In genomic region chr6:125832396-125832795, GRCh38 we compare ENCODE assay signal across 16 cellular contexts. TPM values are rescaled to one million over a fixed set of nuclear protein-coding genes. Genes with fewer than 3 reads are reported as not detected.
A peak's percentile ranks its signal among the peaks of the same experiment; 100 is the strongest.
DNase-seq lines count a peak whose midpoint lies in the region; ATAC-seq and TF ChIP-seq lines count a peak whose summit lies in the region.
"Had no signal": no experiment of that assay in that cellular context is flagged by ENCODE, and none has a peak within 500 bp of the region (broad histone marks: within the 10 kb centered on the region; RNA-seq: fewer than 3 reads in every experiment).

No MANE protein-coding gene starts in this region.

- no peak for ATAC-seq in central memory CD8-positive, alpha-beta T cell (replicated peaks; ENCODE audit: extremely low read depth, poor library complexity, severe bottlenecking)
- no peak for ATAC-seq in activated naive CD8-positive, alpha-beta T cell treated with anti-CD3 and anti-CD28 coated beads, Interleukin-2, amount 50 U/mL, for 24 hours

- no peaks in the 10 kb centered on the region for H3K9me3 ChIP-seq in KOPT-K1 (ENCODE audit: insufficient read depth, low read length, poor library complexity, severe bottlenecking)
- H3K9me3 ChIP-seq in spleen = no peaks in the 10 kb centered on the region
- no peaks in the 10 kb centered on the region for H3K9me3 ChIP-seq in colonic mucosa
- H3K9me3 ChIP-seq: thoracic aorta had no signal

- H3K27ac ChIP-seq in KOPT-K1 (ENCODE audit: low read depth, low read length, poor library complexity, severe bottlenecking) (peak overlapping the region; percentile 49), spleen (peak overlapping the region; percentile 2 to 83 (median 62)), colonic mucosa (no peak overlapping the region)
- H3K27ac ChIP-seq: RWPE1 had no signal

- peaks cover 31 to 96% (median 81%) of the 10 kb centered on the region in 6 donors for H3K4me1 ChIP-seq in spleen
- H3K4me1 ChIP-seq in colonic mucosa = no peaks in the 10 kb centered on the region

- peak overlapping the region; percentile 80 for H3K27ac Mint-ChIP-seq in T-helper 1 cell treated with Interleukin-12 subunit alpha and Interleukin-12 subunit beta and Interleukin-4 antibody, amounts not matched to agents 30 μg/mL and 1 μg/mL, for 36 hours
- H3K27ac Mint-ChIP-seq in central memory CD8-positive, alpha-beta T cell (ENCODE audit: low read depth) = peak overlapping the region; percentile 85
- no peak overlapping the region for H3K27ac Mint-ChIP-seq in activated naive CD8-positive, alpha-beta T cell treated with anti-CD3 and anti-CD28 coated beads, Interleukin-2, amount 50 U/mL, for 24 hours
- H3K27ac Mint-ChIP-seq: memory B cell had no signal

- no peaks in the 10 kb centered on the region for H3K36me3 ChIP-seq in KOPT-K1 (ENCODE audit: insufficient read depth, low read length)
- no peaks in the 10 kb centered on the region for H3K36me3 ChIP-seq in spleen
- no peaks in the 10 kb centered on the region for H3K36me3 ChIP-seq in colonic mucosa
- H3K36me3 ChIP-seq: thoracic aorta had no signal

- peaks cover 11% of the 10 kb centered on the region for H3K36me3 Mint-ChIP-seq in T-helper 1 cell treated with Interleukin-12 subunit alpha and Interleukin-12 subunit beta and Interleukin-4 antibody, amounts not matched to agents 30 μg/mL and 1 μg/mL, for 36 hours (ENCODE audit: low read depth)
- peaks cover 3% of the 10 kb centered on the region for H3K36me3 Mint-ChIP-seq in central memory CD8-positive, alpha-beta T cell (ENCODE audit: insufficient read depth)
- H3K36me3 Mint-ChIP-seq in activated naive CD8-positive, alpha-beta T cell treated with anti-CD3 and anti-CD28 coated beads, Interleukin-2, amount 50 U/mL, for 24 hours (ENCODE audit: low read depth) = peaks cover 3% of the 10 kb centered on the region

- no peak for TF ChIP-seq POLR2A in spleen (IDR thresholded peaks at IDR 0.05)

- H3K27me3 ChIP-seq in spleen (replicated peaks in 1 of 7) (no peaks in the 10 kb centered on the region), colonic mucosa (no peaks in the 10 kb centered on the region)

- H3K4me3 Mint-ChIP-seq in T-helper 1 cell treated with Interleukin-12 subunit alpha and Interleukin-12 subunit beta and Interleukin-4 antibody, amounts not matched to agents 30 μg/mL and 1 μg/mL, for 36 hours = no peak overlapping the region
- no peak overlapping the region for H3K4me3 Mint-ChIP-seq in central memory CD8-positive, alpha-beta T cell
- H3K4me3 Mint-ChIP-seq in activated naive CD8-positive, alpha-beta T cell treated with anti-CD3 and anti-CD28 coated beads, Interleukin-2, amount 50 U/mL, for 24 hours = no peak overlapping the region
- H3K4me3 Mint-ChIP-seq: memory B cell had no signal

- H3K9me3 Mint-ChIP-seq in T-helper 1 cell treated with Interleukin-12 subunit alpha and Interleukin-12 subunit beta and Interleukin-4 antibody, amounts not matched to agents 30 μg/mL and 1 μg/mL, for 36 hours = no peaks in the 10 kb centered on the region
- no peaks in the 10 kb centered on the region for H3K9me3 Mint-ChIP-seq in central memory CD8-positive, alpha-beta T cell
- H3K9me3 Mint-ChIP-seq in activated naive CD8-positive, alpha-beta T cell treated with anti-CD3 and anti-CD28 coated beads, Interleukin-2, amount 50 U/mL, for 24 hours = no peaks in the 10 kb centered on the region
- H3K9me3 Mint-ChIP-seq: memory B cell had no signal

- H3K27me3 Mint-ChIP-seq in T-helper 1 cell treated with Interleukin-12 subunit alpha and Interleukin-12 subunit beta and Interleukin-4 antibody, amounts not matched to agents 30 μg/mL and 1 μg/mL, for 36 hours (ENCODE audit: low read depth) = no peaks in the 10 kb centered on the region
- H3K27me3 Mint-ChIP-seq in central memory CD8-positive, alpha-beta T cell = no peaks in the 10 kb centered on the region
- H3K27me3 Mint-ChIP-seq in activated naive CD8-positive, alpha-beta T cell treated with anti-CD3 and anti-CD28 coated beads, Interleukin-2, amount 50 U/mL, for 24 hours = no peaks in the 10 kb centered on the region
- H3K27me3 Mint-ChIP-seq: memory B cell had no signal

- DNase-seq in T-helper 1 cell (no peak), spleen (no peak), putamen (ENCODE audit: low spot score) (no peak), colonic mucosa (no peak)
- no peak for DNase-seq in central memory CD8-positive, alpha-beta T cell (ENCODE audit: low spot score in 2 of 2)
- DNase-seq in activated naive CD8-positive, alpha-beta T cell treated with anti-CD3 and anti-CD28 coated beads, Interleukin-2, amount 50 U/mL, for 24 hours = no peak
- DNase-seq: activated CD4-positive, alpha-beta T cell treated with anti-CD3 and anti-CD28 coated beads for 4 hours; C1 segment of cervical spinal cord; erythroblast; GOT3; NCI-H1930 had no signal

- H3K4me3 ChIP-seq in spleen (no peak overlapping the region), colonic mucosa (no peak overlapping the region)
- H3K4me3 ChIP-seq: thoracic aorta had no signal

- no peak for TF ChIP-seq CTCF in spleen (IDR thresholded peaks at IDR 0.05 in 8 of 11, conservative IDR thresholded peaks at IDR 0.05 in 3 of 11)
- TF ChIP-seq CTCF in colonic mucosa (IDR thresholded peaks at IDR 0.05) = no peak

- H3K9ac ChIP-seq in colonic mucosa (ENCODE audit: low read depth in 2 of 2, low read length in 2 of 2) = no peak overlapping the region

- H3K4me1 Mint-ChIP-seq in T-helper 1 cell treated with Interleukin-12 subunit alpha and Interleukin-12 subunit beta and Interleukin-4 antibody, amounts not matched to agents 30 μg/mL and 1 μg/mL, for 36 hours (ENCODE audit: low read depth) = peaks cover 55% of the 10 kb centered on the region
- H3K4me1 Mint-ChIP-seq in central memory CD8-positive, alpha-beta T cell = peaks cover 59% of the 10 kb centered on the region
- H3K4me1 Mint-ChIP-seq in activated naive CD8-positive, alpha-beta T cell treated with anti-CD3 and anti-CD28 coated beads, Interleukin-2, amount 50 U/mL, for 24 hours = peaks cover 59% of the 10 kb centered on the region

- intact Hi-C loops in spleen (cut with DNase I; ENCODE audit: low total_unique reads) (no loop called here), colonic mucosa (cut with DNase I) (no loop called here)

RNA-seq across cellular contexts. Expression of gene NCOA7, which starts 41.6 kb away (rescaled TPM):
- total RNA-seq in spleen (10 to 100 TPM; 27.9 to 84.3 (median 50.7) TPM), colonic mucosa (10 to 100 TPM; 24.9 to 59.3 TPM)
- 10 to 100 TPM; 11.8 to 18.2 (median 12.9) TPM for polyA plus RNA-seq in spleen
